20 cellular contexts compared by ENCODE assay signal in the genomic region with DNA sequence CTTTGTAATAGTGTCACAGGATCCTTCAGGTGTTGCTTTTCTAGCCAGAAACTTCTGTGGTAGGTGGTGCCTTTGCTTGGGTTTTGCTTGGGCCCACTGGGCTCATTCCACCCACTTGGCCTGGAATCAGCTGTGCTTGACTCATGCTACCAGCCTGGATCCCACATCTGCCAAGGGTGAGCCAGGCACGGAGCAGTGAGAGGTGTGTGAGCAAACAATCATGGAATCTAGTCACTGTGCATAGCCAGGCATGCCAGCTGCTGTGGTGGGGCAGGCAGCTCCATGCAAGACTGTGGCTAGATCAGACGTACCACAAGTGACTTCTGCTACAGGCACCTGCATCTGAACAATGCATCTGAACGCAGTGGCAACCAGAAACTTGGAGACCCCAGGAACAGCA.
DNase-seq lines count a peak whose midpoint lies in the region; ATAC-seq and TF ChIP-seq lines count a peak whose summit lies in the region.
"Had no signal": no experiment of that assay in that cellular context is flagged by ENCODE, and none has a peak within 500 bp of the region (broad histone marks: within the 10 kb centered on the region; RNA-seq: fewer than 3 reads in every experiment).

No MANE protein-coding gene starts in this region.

- H3K27ac ChIP-seq in epithelial cell of prostate (no peak overlapping the region), gastrocnemius medialis (no peak overlapping the region), endodermal cell (ENCODE audit: low read depth, low read length) (no peak overlapping the region)
- H3K27ac ChIP-seq: SJSA1 had no signal

- H3K9me3 ChIP-seq in gastrocnemius medialis (no peaks in the 10 kb centered on the region), endodermal cell (ENCODE audit: control insufficient read depth, low read length) (peaks cover 8% of the 10 kb centered on the region)
- H3K9me3 ChIP-seq: SJSA1 had no signal

- H3K27ac Mint-ChIP-seq in endodermal cell, result no peak overlapping the region
- H3K27ac Mint-ChIP-seq: B cell; CD4-positive, alpha-beta memory T cell had no signal

- intact Hi-C loops in Right ventricle myocardium inferior (cut with DNase I) (no loop called here), cardiac septum (cut with DNase I) (no loop called here), gastrocnemius medialis (cut with DNase I; ENCODE audit: low total_unique reads) (no loop called here), head of caudate nucleus (cut with DNase I) (no loop called here)

- no peak for ATAC-seq in Right ventricle myocardium inferior
- ATAC-seq in gastrocnemius medialis, result peak; percentile 48 to 55

- H3K9ac ChIP-seq in endodermal cell (ENCODE audit: extremely low read depth, low read length, poor library complexity, severe bottlenecking), result no peak overlapping the region

- in situ Hi-C loops in gastrocnemius medialis (cut with MboI; ENCODE audit: low sequenced_read_pairs in 4 of 4), result no loop called here

- WGBS in endodermal cell (ENCODE audit: insufficient coverage in 1 of 2, insufficient read length in 1 of 2), 2 experiments, result 60 to 72% methylated on average over 2 to 3 of the region's 3 CpGs

- no peak for TF ChIP-seq CTCF in gastrocnemius medialis (IDR thresholded peaks at IDR 0.05 in 4 of 5, conservative IDR thresholded peaks at IDR 0.05 in 1 of 5)
- TF ChIP-seq CTCF in endodermal cell (conservative IDR thresholded peaks at IDR 0.05), result no peak

- H3K4me3 Mint-ChIP-seq in endodermal cell, result no peak overlapping the region
- H3K4me3 Mint-ChIP-seq: B cell; CD4-positive, alpha-beta memory T cell had no signal

- no peaks in the 10 kb centered on the region for H3K27me3 ChIP-seq in gastrocnemius medialis
- H3K27me3 ChIP-seq in endodermal cell (ENCODE audit: control insufficient read depth, insufficient read depth, low read length, poor library complexity, severe bottlenecking), result no peaks in the 10 kb centered on the region
- H3K27me3 ChIP-seq: SJSA1 had no signal

- peaks cover 9% of the 10 kb centered on the region for H3K4me1 Mint-ChIP-seq in endodermal cell

- H3K4me3 ChIP-seq in gastrocnemius medialis, result no peak overlapping the region
- H3K4me3 ChIP-seq in endodermal cell (ENCODE audit: low read length), result no peak overlapping the region
- H3K4me3 ChIP-seq: SJSA1 had no signal

- H3K36me3 Mint-ChIP-seq in endodermal cell (ENCODE audit: low read depth), result no peaks in the 10 kb centered on the region

- H3K4me1 ChIP-seq in gastrocnemius medialis (peaks cover 16 to 18% of the 10 kb centered on the region in 2 donors), endodermal cell (ENCODE audit: control insufficient read depth, insufficient read depth, low read length) (no peaks in the 10 kb centered on the region)

- H3K9me3 Mint-ChIP-seq in endodermal cell, result peaks cover 1% of the 10 kb centered on the region

- DNase-seq in Right ventricle myocardium inferior (ENCODE audit: missing footprints) (peak; percentile 15), cardiac septum (ENCODE audit: low spot score) (no peak), NCI-H226 (peak; percentile 24), epithelial cell of prostate (ENCODE audit: low read depth, low spot score) (peak; percentile 34), gastrocnemius medialis (peak in 1 of 2 donors; percentile 27), iPS-NIHi7 (ENCODE audit: extremely low spot score) (no peak), endodermal cell (no peak), head of caudate nucleus (no peak)
- DNase-seq: 8988T; CD4-positive, alpha-beta memory T cell; DMS153; GF-D8; GOT3; NCI-H1105 treated with DMSO at 0.1 percent for 48 hours; NCI-H1694 treated with DMSO at 0.1 percent for 48 hours; NCI-H510A; NCI-H748 treated with DMSO at 0.1 percent for 48 hours; OCI-M1 had no signal

- no peak for TF ChIP-seq POLR2A in gastrocnemius medialis (IDR thresholded peaks at IDR 0.05)

- H3K27me3 Mint-ChIP-seq in endodermal cell (ENCODE audit: insufficient read depth), result no peaks in the 10 kb centered on the region
- H3K27me3 Mint-ChIP-seq: B cell had no signal

- H3K36me3 ChIP-seq in gastrocnemius medialis (no peaks in the 10 kb centered on the region), endodermal cell (ENCODE audit: control insufficient read depth, insufficient read depth, low read length) (no peaks in the 10 kb centered on the region)
- H3K36me3 ChIP-seq: SJSA1 had no signal

Comparison
In these comparisons a context has a peak if more than half of its experiments do, and no peak if none do; other contexts are left out.
1. DNase-seq: peak in Right ventricle myocardium inferior (single experiment), NCI-H226 (single experiment) and epithelial cell of prostate (single experiment); none in cardiac septum (single experiment), iPS-NIHi7 (single experiment), endodermal cell (single experiment) and head of caudate nucleus (0 of 42).